ENCODE assay signal across 18 cellular contexts in the genomic region with DNA sequence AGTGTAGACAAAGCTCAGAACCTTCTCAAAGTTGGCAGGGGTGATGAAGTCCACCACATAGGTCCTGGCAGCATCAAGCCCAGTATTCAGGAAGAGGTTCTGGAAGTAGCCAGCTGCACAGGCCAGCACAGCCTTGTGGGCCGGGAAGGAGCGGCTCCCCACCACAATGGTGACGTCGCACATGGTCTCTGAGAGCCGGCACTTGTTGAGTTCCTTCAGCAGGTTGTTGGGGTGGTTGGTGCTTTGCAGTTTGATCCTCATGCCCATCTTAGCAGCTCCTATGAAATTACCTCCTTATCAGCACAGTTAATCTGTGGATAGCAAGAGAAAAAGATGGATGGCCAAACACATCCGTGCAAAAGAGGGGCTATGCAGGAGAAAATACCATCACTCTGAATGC. TPM values are rescaled to one million over a fixed set of nuclear protein-coding genes. Genes with fewer than 3 reads are reported as not detected.
DNase-seq lines count a peak whose midpoint lies in the region; ATAC-seq and TF ChIP-seq lines count a peak whose summit lies in the region.
"Had no signal": no experiment of that assay in that cellular context is flagged by ENCODE, and none has a peak within 500 bp of the region (broad histone marks: within the 10 kb centered on the region; RNA-seq: fewer than 3 reads in every experiment).

No MANE protein-coding gene starts in this region.

- TF ChIP-seq POLR2A in lower leg skin (IDR thresholded peaks at IDR 0.05), result no peak

- H3K27ac Mint-ChIP-seq in CD4-positive, CD25-positive, alpha-beta regulatory T cell, result peak overlapping the region in 1 of 3 donors; percentile 36
- H3K27ac Mint-ChIP-seq in WTC11 (no peak overlapping the region), naive B cell (peak overlapping the region in 1 of 6 donors; percentile 47)

- CTCF ChIA-PET in WTC11 (lab: Charles Lee), result interaction anchor here (1.3 to 2.1 kb wide), 7 partner anchors 8 to 123 kb away, joined by 3 to 10 read pairs (median 6); a partner anchor contains a TSS

- H3K36me3 ChIP-seq in CD4-positive, CD25-positive, alpha-beta regulatory T cell (ENCODE audit: control insufficient read depth, insufficient read depth, low read length), result peaks cover 31% of the 10 kb centered on the region
- H3K36me3 ChIP-seq in DOHH2 (ENCODE audit: control insufficient read depth, low read length), result peaks cover 54% of the 10 kb centered on the region
- peaks cover 44% of the 10 kb centered on the region for H3K36me3 ChIP-seq in upper lobe of right lung

- no peaks in the 10 kb centered on the region for H3K9me3 ChIP-seq in CD4-positive, CD25-positive, alpha-beta regulatory T cell (ENCODE audit: control insufficient read depth in 2 of 2, low read length in 2 of 2)
- H3K9me3 ChIP-seq in DOHH2 (ENCODE audit: control insufficient read depth, insufficient read depth, low read length) (no peaks in the 10 kb centered on the region), upper lobe of right lung (no peaks in the 10 kb centered on the region)
- H3K9me3 ChIP-seq: MG63, testis had no signal

- no peaks in the 10 kb centered on the region for H3K27me3 Mint-ChIP-seq in CD4-positive, CD25-positive, alpha-beta regulatory T cell
- no peaks in the 10 kb centered on the region for H3K27me3 Mint-ChIP-seq in WTC11 (ENCODE audit: low read depth)
- no peaks in the 10 kb centered on the region for H3K27me3 Mint-ChIP-seq in naive B cell

- WGBS in lower leg skin, 2 donors, result 83 to 86% methylated on average over 6 of the region's 6 CpGs

- no peak for DNase-seq in CD4-positive, CD25-positive, alpha-beta regulatory T cell
- no peak for DNase-seq in WTC11 (ENCODE audit: low spot score)
- no peak for DNase-seq in naive B cell
- no peak for DNase-seq in upper lobe of right lung
- no peak for DNase-seq in lower leg skin (ENCODE audit: low spot score in 2 of 2)
- no peak for DNase-seq in sciatic nerve (ENCODE audit: low spot score)
- no peak for DNase-seq in left ventricle myocardium superior
- DNase-seq: activated CD4-positive, alpha-beta T cell treated with anti-CD3 and anti-CD28 coated beads for 4 hours; activated naive CD4-positive, alpha-beta T cell; COR-L47; MG63; stimulated activated CD4-positive, alpha-beta T cell treated with anti-CD3 and anti-CD28 coated beads, Interleukin-12 subunit alpha, Interleukin-12 subunit beta, amount 100 ng/mL, for 4 hours; testis had no signal

- ATAC-seq in CD4-positive, CD25-positive, alpha-beta regulatory T cell (ENCODE audit: low read depth in 2 of 2), result no peak
- ATAC-seq in WTC11, result no peak
- no peak for ATAC-seq in naive B cell (ENCODE audit: low read depth in 2 of 2)
- ATAC-seq in upper lobe of right lung, result no peak
- ATAC-seq in sciatic nerve, result no peak
- ATAC-seq in left ventricle myocardium superior, result no peak

- H3K9me2 ChIP-seq in DOHH2 (replicated peaks; ENCODE audit: control insufficient read depth, low read length), result no peaks in the 10 kb centered on the region

- H3K36me3 Mint-ChIP-seq in CD4-positive, CD25-positive, alpha-beta regulatory T cell, result peaks cover 25% of the 10 kb centered on the region
- peaks cover 32% of the 10 kb centered on the region for H3K36me3 Mint-ChIP-seq in WTC11
- H3K36me3 Mint-ChIP-seq in naive B cell, result peaks cover 7% of the 10 kb centered on the region in 2 donors

- H3K4me3 ChIP-seq in CD4-positive, CD25-positive, alpha-beta regulatory T cell (ENCODE audit: low read depth, low read length), result peak overlapping the region; percentile 71
- H3K4me3 ChIP-seq in DOHH2 (ENCODE audit: low read length), result peak overlapping the region; percentile 91; the same call in 1 of the 2 replicates
- no peak overlapping the region for H3K4me3 ChIP-seq in upper lobe of right lung
- no peak overlapping the region for H3K4me3 ChIP-seq in lower leg skin (ENCODE audit: low read depth, poor library complexity, severe bottlenecking)

- intact Hi-C loops in upper lobe of right lung (cut with DNase I), result no loop called here
- intact Hi-C loops in lower leg skin (cut with DNase I; ENCODE audit: low total_unique reads), result loop anchor here (5.0 to 10.0 kb wide), 3 partner anchors 63 to 247 kb away; no protein-coding TSS in a partner anchor
- intact Hi-C loops in sciatic nerve (cut with DNase I), result no loop called here
- intact Hi-C loops in left ventricle myocardium superior (cut with micrococcal nuclease), result loop anchor here (5.0 kb wide), 1 partner anchor 247 kb away; no protein-coding TSS in a partner anchor

- peaks cover 7% of the 10 kb centered on the region; the same call in 1 of the 2 replicates for H3F3A ChIP-seq in DOHH2 (ENCODE audit: control insufficient read depth, insufficient read depth)

- H4K20me1 ChIP-seq in DOHH2 (ENCODE audit: control insufficient read depth, insufficient read depth, low read depth, low read length), result peaks cover 10% of the 10 kb centered on the region; the same call in 1 of the 2 replicates

- TF ChIP-seq CTCF in DOHH2 (IDR thresholded peaks at IDR 0.05; ENCODE audit: low read depth, low read length, poor library complexity, severe bottlenecking), result no peak
- no peak for TF ChIP-seq CTCF in WTC11 (IDR thresholded peaks at IDR 0.05)
- no peak for TF ChIP-seq CTCF in upper lobe of right lung (IDR thresholded peaks at IDR 0.05)
- TF ChIP-seq CTCF in lower leg skin (IDR thresholded peaks at IDR 0.05), result no peak

- peaks cover 33% of the 10 kb centered on the region for H3K4me1 ChIP-seq in CD4-positive, CD25-positive, alpha-beta regulatory T cell (ENCODE audit: control insufficient read depth, insufficient read depth, low read length, poor library complexity, severe bottlenecking)
- peaks cover 18% of the 10 kb centered on the region for H3K4me1 ChIP-seq in DOHH2 (ENCODE audit: control insufficient read depth, low read length)
- H3K4me1 ChIP-seq in upper lobe of right lung, result peaks cover 20% of the 10 kb centered on the region

- no peaks in the 10 kb centered on the region for H3K9me3 Mint-ChIP-seq in CD4-positive, CD25-positive, alpha-beta regulatory T cell
- no peaks in the 10 kb centered on the region for H3K9me3 Mint-ChIP-seq in WTC11
- no peaks in the 10 kb centered on the region for H3K9me3 Mint-ChIP-seq in naive B cell

- peaks cover 22 to 76% (median 33%) of the 10 kb centered on the region in 4 donors for H3K4me1 Mint-ChIP-seq in CD4-positive, CD25-positive, alpha-beta regulatory T cell
- H3K4me1 Mint-ChIP-seq in WTC11 (peaks cover 29% of the 10 kb centered on the region), naive B cell (peaks cover 34 to 59% (median 57%) of the 10 kb centered on the region in 3 donors)

- peaks cover 59% of the 10 kb centered on the region for H3K79me2 ChIP-seq in DOHH2 (ENCODE audit: control insufficient read depth, low read length)

- peak overlapping the region in 3 of 4 donors; percentile 93 to 98 (median 95) for H3K4me3 Mint-ChIP-seq in CD4-positive, CD25-positive, alpha-beta regulatory T cell
- H3K4me3 Mint-ChIP-seq in WTC11, result peak overlapping the region; percentile 93
- peak overlapping the region in 6 of 8 donors; percentile 5 to 95 (median 90) for H3K4me3 Mint-ChIP-seq in naive B cell

- H3K27me3 ChIP-seq in CD4-positive, CD25-positive, alpha-beta regulatory T cell (ENCODE audit: control insufficient read depth, insufficient read depth, low read length), result no peaks in the 10 kb centered on the region
- no peaks in the 10 kb centered on the region for H3K27me3 ChIP-seq in DOHH2 (ENCODE audit: control insufficient read depth, low read length)
- H3K27me3 ChIP-seq in upper lobe of right lung, result no peaks in the 10 kb centered on the region
- H3K27me3 ChIP-seq: MG63, testis had no signal

- H3K4me2 ChIP-seq in DOHH2 (ENCODE audit: low read length), result peak overlapping the region; percentile 95

- H3K27ac ChIP-seq in CD4-positive, CD25-positive, alpha-beta regulatory T cell (ENCODE audit: insufficient read depth, low read length, poor library complexity, severe bottlenecking), result no peak overlapping the region
- H3K27ac ChIP-seq in DOHH2 (ENCODE audit: low read depth, low read length) (no peak overlapping the region), upper lobe of right lung (no peak overlapping the region)
- H3K27ac ChIP-seq: parathyroid adenoma, testis had no signal

- POLR2A ChIA-PET in WTC11 (lab: Charles Lee), result interaction anchor here (0.5 kb wide), 1 partner anchor 248 kb away, joined by 5 read pairs; no protein-coding TSS in a partner anchor

TF ChIP-seq in WTC11, 78 proteins besides CTCF, POLR2A, EP300 and RAD21 (continues in another document):
- TF ChIP-seq GTF2I (CRISPR knock-in tag; conservative IDR thresholded peaks at IDR 0.05) (no peak), ZBTB21 (CRISPR knock-in tag; IDR thresholded peaks at IDR 0.05; ENCODE audit: borderline replicate concordance) (no peak)

RNA-seq across cellular contexts. Expression of a gene that starts 1.7 kb away (rescaled TPM):
- total RNA-seq in CD4-positive, CD25-positive, alpha-beta regulatory T cell, result 8.6 TPM
- polyA plus RNA-seq in CD4-positive, CD25-positive, alpha-beta regulatory T cell, result 1 to 10 TPM; 1.5 to 1.8 (median 1.7) TPM
- 20.2 to 23.0 TPM (median 22.5 TPM) in 3 replicates for total RNA-seq in WTC11 (2021)
- 1 to 10 TPM; 2.0 to 4.8 (median 2.6) TPM for polyA plus RNA-seq in naive B cell (ENCODE audit: low read depth in 6 of 6)
- 7.2 TPM for total RNA-seq in upper lobe of right lung
- 1 to 10 TPM; 5.2 to 6.1 (median 6.1) TPM for total RNA-seq in lower leg skin
- 6.2 TPM for total RNA-seq in sciatic nerve
- total RNA-seq in left ventricle myocardium superior, result 3.4 TPM

RNA-seq across cellular contexts. Expression of a gene that starts 11.7 kb away (rescaled TPM):
- not detected for total RNA-seq in CD4-positive, CD25-positive, alpha-beta regulatory T cell
- polyA plus RNA-seq in CD4-positive, CD25-positive, alpha-beta regulatory T cell, result not detected
- total RNA-seq in WTC11 (2021) (4.1 to 6.8 TPM (median 6.1 TPM) in 3 replicates), upper lobe of right lung (not detected), lower leg skin (under 1 TPM in 1 of 4 donors, not detected in 3; 0.46 TPM), sciatic nerve (not detected), left ventricle myocardium superior (not detected)
- not detected for polyA plus RNA-seq in naive B cell (ENCODE audit: low read depth in 6 of 6)
- total RNA-seq: H4, lung microvascular endothelial cell, SK-MEL-5 had no signal

RNA-seq across cellular contexts. Expression of a gene that starts 45.3 kb away (rescaled TPM):
- 0.32 TPM for total RNA-seq in CD4-positive, CD25-positive, alpha-beta regulatory T cell
- polyA plus RNA-seq in CD4-positive, CD25-positive, alpha-beta regulatory T cell, result under 1 TPM in 1 of 4 donors, not detected in 3; 0.38 TPM
- total RNA-seq in WTC11 (2021) (0.32 to 0.87 TPM (median 0.71 TPM) in 3 replicates), upper lobe of right lung (1.4 TPM), lower leg skin (1 to 10 TPM in 1 of 4 donors, under 1 TPM in 2, not detected in 1; 0.30 to 2.0 (median 0.39) TPM), sciatic nerve (0.36 TPM), left ventricle myocardium superior (not detected)
- not detected for polyA plus RNA-seq in naive B cell (ENCODE audit: low read depth in 6 of 6)
- total RNA-seq: H4, lung microvascular endothelial cell, SK-MEL-5 had no signal

RNA-seq across cellular contexts. Expression of a gene that starts 47.2 kb away (rescaled TPM):
- total RNA-seq in CD4-positive, CD25-positive, alpha-beta regulatory T cell, result 0.79 TPM
- polyA plus RNA-seq in CD4-positive, CD25-positive, alpha-beta regulatory T cell, result under 1 TPM in 3 of 4 donors, not detected in 1; 0.10 to 0.56 (median 0.55) TPM
- total RNA-seq in WTC11 (2021), result 0.85 to 1.2 TPM (median 1.0 TPM) in 3 replicates
- under 1 TPM in 1 of 6 donors, not detected in 5; 0.41 TPM for polyA plus RNA-seq in naive B cell (ENCODE audit: low read depth in 6 of 6)
- 0.32 TPM for total RNA-seq in upper lobe of right lung
- 1 to 10 TPM in 2 of 4 donors, under 1 TPM in 2; 0.84 to 4.7 (median 1.0) TPM for total RNA-seq in lower leg skin
- total RNA-seq in sciatic nerve, result 1.4 TPM
- total RNA-seq in left ventricle myocardium superior, result 0.12 TPM
- total RNA-seq: H4, SK-MEL-5 had no signal

Comparison
In these comparisons a context has a peak if more than half of its experiments do, and no peak if none do; other contexts are left out.
1. H3K4me3 ChIP-seq: peak in CD4-positive, CD25-positive, alpha-beta regulatory T cell (single experiment) and DOHH2 (single experiment); none in upper lobe of right lung (single experiment) and lower leg skin (single experiment).
2. intact Hi-C loops: an anchor here in lower leg skin (5.0 to 10.0 kb wide) and left ventricle myocardium superior (5.0 kb wide); none called in upper lobe of right lung and sciatic nerve.
3. Peak in every context shown above with its lines, with median percentiles within 50 percentile points of each other: H3K4me3 Mint-ChIP-seq.